In genomic region chr3:15899438-15899837, GRCh38 we compare ENCODE assay signal across 1 cellular context.
TF ChIP-seq lines count a peak whose summit lies in the region.

No MANE protein-coding gene starts in this region.

TF ChIP-seq in K562, 482 proteins besides CTCF, POLR2A, EP300 and RAD21 (continued from another document and continues in another):
- peak; percentile 79 for TF ChIP-seq MGA (IDR thresholded peaks at IDR 0.05)
- no peak for TF ChIP-seq SMARCA5 (IDR thresholded peaks at IDR 0.05)
- no peak for TF ChIP-seq ELK1 (CRISPR knock-in tag; IDR thresholded peaks at IDR 0.05)
- no peak for TF ChIP-seq ZNF589 (CRISPR knock-in tag; IDR thresholded peaks at IDR 0.05; ENCODE audit: low read depth)
- TF ChIP-seq CREBBP (IDR thresholded peaks at IDR 0.05; ENCODE audit: low read depth, low read length): no peak
- TF ChIP-seq HES1 (IDR thresholded peaks at IDR 0.05; ENCODE audit: low read depth): no peak
- TF ChIP-seq HMG20A (CRISPR knock-in tag; conservative IDR thresholded peaks at IDR 0.05): no peak
- TF ChIP-seq MLX (CRISPR knock-in tag; conservative IDR thresholded peaks at IDR 0.05): no peak
- TF ChIP-seq FIP1L1 (IDR thresholded peaks at IDR 0.05; ENCODE audit: low read depth, low read length, poor library complexity, severe bottlenecking): no peak
- TF ChIP-seq ETS1 (conservative IDR thresholded peaks at IDR 0.05; ENCODE audit: control insufficient read depth, low read depth, low read length): no peak
- TF ChIP-seq PKNOX1 (IDR thresholded peaks at IDR 0.05): peak; percentile 35; the same call in 1 of the 2 replicates
- no peak for TF ChIP-seq NCOA4 (IDR thresholded peaks at IDR 0.05; ENCODE audit: partially characterized antibody)
- TF ChIP-seq HMG20B (CRISPR knock-in tag; IDR thresholded peaks at IDR 0.05): no peak
- no peak for TF ChIP-seq DLX4 (CRISPR knock-in tag; IDR thresholded peaks at IDR 0.05)
- TF ChIP-seq RBM17 (IDR thresholded peaks at IDR 0.05; ENCODE audit: borderline replicate concordance, low read depth, low read length): no peak
- TF ChIP-seq SMARCA4 (IDR thresholded peaks at IDR 0.05): 0 out of 2 replicates have a peak, but pooled peaks have one; percentile 18
- no peak for TF ChIP-seq ZNF124 (CRISPR knock-in tag; IDR thresholded peaks at IDR 0.05)
- no peak for TF ChIP-seq DACH1 (IDR thresholded peaks at IDR 0.05; ENCODE audit: partially characterized antibody)
- no peak for TF ChIP-seq ZNF134 (CRISPR knock-in tag; conservative IDR thresholded peaks at IDR 0.05)
- no peak for TF ChIP-seq CREM (IDR thresholded peaks at IDR 0.05; ENCODE audit: low read depth)
- TF ChIP-seq ZNF407 (IDR thresholded peaks at IDR 0.05; ENCODE audit: low read depth): no peak
- no peak for TF ChIP-seq ESRRA (IDR thresholded peaks at IDR 0.05; ENCODE audit: borderline replicate concordance, low read depth)
- peak; percentile 98 for TF ChIP-seq TFE3 (CRISPR knock-in tag; IDR thresholded peaks at IDR 0.05)
- no peak for TF ChIP-seq POLR3A (IDR thresholded peaks at IDR 0.05; ENCODE audit: borderline replicate concordance, extremely low read depth, insufficient read depth, insufficient read length)
- TF ChIP-seq ZKSCAN1 (IDR thresholded peaks at IDR 0.05; ENCODE audit: low read depth, low read length): no peak
- no peak for TF ChIP-seq ZNF764 (CRISPR knock-in tag; IDR thresholded peaks at IDR 0.05; ENCODE audit: low read depth)
- no peak for TF ChIP-seq HDAC1 (IDR thresholded peaks at IDR 0.05)
